Comparison of ENCODE assay signal across 19 cellular contexts in genomic region chr6:160810238-160810637, GRCh38.
"Had no signal": no experiment of that assay in that cellular context is flagged by ENCODE, and none has a peak within 500 bp of the region (broad histone marks: within the 10 kb centered on the region; RNA-seq: fewer than 3 reads in every experiment).

No MANE protein-coding gene starts in this region.

- H3K36me3 Mint-ChIP-seq: activated CD8-positive, alpha-beta memory T cell treated with anti-CD3 and anti-CD28 coated beads, Interleukin-2, amount 10 ng/mL, durations not matched to agents 7 days and 5 days; activated naive CD4-positive, alpha-beta T cell treated with anti-CD3 and anti-CD28 coated beads, Interleukin-2, amount 50 U/mL, for 72 hours; natural killer cell treated with Interleukin-12 subunit alpha and Interleukin-12 subunit beta and Interleukin-15 and Interleukin-18, amount 100 ng/mL, for 72 hours; stimulated activated naive B cell treated with anti-CD40 and anti-IgM and Interleukin-4, amounts not matched to agents 10 μg/mL and 1 μg/mL and 100 μg/mL, for 72 hours had no signal

- H3K9me3 Mint-ChIP-seq: activated naive CD4-positive, alpha-beta T cell treated with anti-CD3 and anti-CD28 coated beads, Interleukin-2, amount 50 U/mL, for 72 hours had no signal

- H3K36me3 ChIP-seq: prostate gland, tibial nerve had no signal

- H3K4me1 ChIP-seq: body of pancreas, foreskin keratinocyte, prostate gland, tibial nerve had no signal

- DNase-seq: activated CD4-positive, alpha-beta T cell treated with anti-CD3 and anti-CD28 coated beads, Interleukin-2, amount 50 U/mL, for 4 hours; activated CD4-positive, CD25-positive, alpha-beta regulatory T cell treated with anti-CD3 and anti-CD28 coated beads, Interleukin-2, amount 50 U/mL, for 72 hours; activated CD8-positive, alpha-beta memory T cell treated with anti-CD3 and anti-CD28 coated beads, Interleukin-2, amount 10 ng/mL, durations not matched to agents 7 days and 5 days; activated effector memory CD4-positive, alpha-beta T cell treated with anti-CD3 and anti-CD28 coated beads, Interleukin-2, amount 50 U/mL, for 16 hours; activated T-cell treated with anti-CD3 and anti-CD28 coated beads, Interleukin-2, amount 50 U/mL, for 4 hours; amniotic stem cell; body of pancreas; cerebellar nuclear complex; endodermal cell; occipital lobe; stimulated activated CD4-positive, alpha-beta T cell treated with anti-CD3 and anti-CD28 coated beads, Interleukin-2, amount 100 ng/mL, for 24 hours; stimulated activated naive B cell treated with anti-CD40 and anti-IgM and Interleukin-4, amounts not matched to agents 10 μg/mL and 1 μg/mL and 100 μg/mL, for 72 hours; T-helper 9 cell had no signal

- H3K4me3 Mint-ChIP-seq: activated CD8-positive, alpha-beta memory T cell treated with anti-CD3 and anti-CD28 coated beads, Interleukin-2, amount 10 ng/mL, durations not matched to agents 7 days and 5 days; activated T-cell treated with anti-CD3 and anti-CD28 coated beads, Interleukin-2, amount 50 U/mL, for 4 hours; endodermal cell; natural killer cell treated with Interleukin-12 subunit alpha and Interleukin-12 subunit beta and Interleukin-15 and Interleukin-18, amount 100 ng/mL, for 72 hours; stimulated activated naive B cell treated with anti-CD40 and anti-IgM and Interleukin-4, amounts not matched to agents 10 μg/mL and 1 μg/mL and 100 μg/mL, for 72 hours had no signal

- H3K4me1 Mint-ChIP-seq: activated CD8-positive, alpha-beta memory T cell treated with anti-CD3 and anti-CD28 coated beads, Interleukin-2, amount 10 ng/mL, durations not matched to agents 7 days and 5 days; stimulated activated naive B cell treated with anti-CD40 and anti-IgM and Interleukin-4, amounts not matched to agents 10 μg/mL and 1 μg/mL and 100 μg/mL, for 72 hours had no signal

- H3K27ac ChIP-seq: body of pancreas, foreskin keratinocyte, prostate gland, tibial nerve had no signal

- H3K27ac Mint-ChIP-seq: activated CD8-positive, alpha-beta memory T cell treated with anti-CD3 and anti-CD28 coated beads, Interleukin-2, amount 10 ng/mL, durations not matched to agents 7 days and 5 days; activated naive CD4-positive, alpha-beta T cell treated with anti-CD3 and anti-CD28 coated beads, Interleukin-2, amount 50 U/mL, for 72 hours; endodermal cell; natural killer cell treated with Interleukin-12 subunit alpha and Interleukin-12 subunit beta and Interleukin-15 and Interleukin-18, amount 100 ng/mL, for 72 hours; stimulated activated naive B cell treated with anti-CD40 and anti-IgM and Interleukin-4, amounts not matched to agents 10 μg/mL and 1 μg/mL and 100 μg/mL, for 72 hours had no signal

- H3K9me3 ChIP-seq: body of pancreas, prostate gland, tibial nerve had no signal

- ATAC-seq: activated CD8-positive, alpha-beta memory T cell treated with anti-CD3 and anti-CD28 coated beads, Interleukin-2, amount 10 ng/mL, durations not matched to agents 7 days and 5 days; activated naive CD4-positive, alpha-beta T cell treated with anti-CD3 and anti-CD28 coated beads, Interleukin-2, amount 50 U/mL, for 72 hours; activated T-cell treated with anti-CD3 and anti-CD28 coated beads, Interleukin-2, amount 50 U/mL, for 4 hours; body of pancreas; foreskin keratinocyte; natural killer cell treated with Interleukin-12 subunit alpha and Interleukin-12 subunit beta and Interleukin-15 and Interleukin-18, amount 100 ng/mL, for 72 hours; sciatic nerve; stimulated activated naive B cell treated with anti-CD40 and anti-IgM and Interleukin-4, amounts not matched to agents 10 μg/mL and 1 μg/mL and 100 μg/mL, for 72 hours had no signal

- H3K4me3 ChIP-seq: body of pancreas, prostate gland, tibial nerve had no signal
